Comparison of ENCODE assay signal across 8 cellular contexts in genomic region chr3:48301814-48302194, GRCh38. TPM values are rescaled to one million over a fixed set of nuclear protein-coding genes. Genes with fewer than 3 reads are reported as not detected.
DNase-seq lines count a peak whose midpoint lies in the region; ATAC-seq, FAIRE-seq and TF ChIP-seq lines count a peak whose summit lies in the region.

No MANE protein-coding gene starts in this region.

- H3K36me3 Mint-ChIP-seq in astrocyte (ENCODE audit: low read depth, unreplicated experiment): peaks cover 32% of the 10 kb centered on the region

- TF ChIP-seq CTCF in AG10803 (conservative IDR thresholded peaks at IDR 0.05; ENCODE audit: low read length): no peak
- TF ChIP-seq CTCF in astrocyte (IDR thresholded peaks at IDR 0.05; ENCODE audit: insufficient read depth, low read depth, low read length): no peak

- ATAC-seq in GM19023 (IDR thresholded peaks at IDR 0.05; ENCODE audit: unreplicated experiment): peak; percentile 2
- no peak for ATAC-seq in GM18861 (IDR thresholded peaks at IDR 0.05; ENCODE audit: unreplicated experiment)

- no peak for FAIRE-seq in astrocyte (lab: Jason Lieb, UNC)

- H3K27me3 ChIP-seq in astrocyte (ENCODE audit: insufficient read depth, low read length) (no peaks in the 10 kb centered on the region), iPS-18a (ENCODE audit: control insufficient read depth, insufficient read depth, low read length) (peaks cover 5% of the 10 kb centered on the region), skeletal muscle tissue (ENCODE audit: control insufficient read depth in 3 of 3, insufficient read depth in 3 of 3, low read length in 3 of 3) (no peaks in the 10 kb centered on the region)

- H3K27me3 Mint-ChIP-seq in astrocyte (ENCODE audit: low read depth, unreplicated experiment): peaks cover 2% of the 10 kb centered on the region

- peaks cover 9% of the 10 kb centered on the region for H3K4me1 ChIP-seq in astrocyte (ENCODE audit: insufficient read depth, low read length)
- no peaks in the 10 kb centered on the region for H3K4me1 ChIP-seq in iPS-18a (ENCODE audit: control insufficient read depth, low read depth, low read length)
- H3K4me1 ChIP-seq in skeletal muscle tissue (ENCODE audit: control insufficient read depth in 3 of 3, insufficient read depth in 3 of 3, low read length in 3 of 3): peaks cover 15 to 22% (median 17%) of the 10 kb centered on the region in 3 donors

- peaks cover 23% of the 10 kb centered on the region for H3K79me2 ChIP-seq in astrocyte (ENCODE audit: insufficient read depth, low read length)

- H4K20me1 ChIP-seq in astrocyte (ENCODE audit: insufficient read depth, low read length): no peaks in the 10 kb centered on the region

- peak overlapping the region; percentile 89 for H3K27ac ChIP-seq in astrocyte (ENCODE audit: low read depth, low read length)
- H3K27ac ChIP-seq in iPS-18a (ENCODE audit: low read length): peak overlapping the region; percentile 80
- peak overlapping the region; percentile 94 for H3K27ac ChIP-seq in skeletal muscle tissue (ENCODE audit: low read depth, low read length)

- peak overlapping the region; percentile 88 for H3K4me3 Mint-ChIP-seq in astrocyte (ENCODE audit: unreplicated experiment)

- H3K9me3 ChIP-seq in astrocyte (ENCODE audit: insufficient read depth, low read depth, low read length): peaks cover 2% of the 10 kb centered on the region
- H3K9me3 ChIP-seq in iPS-18a (ENCODE audit: control insufficient read depth, low read depth, low read length): no peaks in the 10 kb centered on the region
- no peaks in the 10 kb centered on the region for H3K9me3 ChIP-seq in skeletal muscle tissue (ENCODE audit: control insufficient read depth in 3 of 3, low read length in 3 of 3)

- H3K4me1 Mint-ChIP-seq in astrocyte (ENCODE audit: low read depth, unreplicated experiment): peaks cover 14% of the 10 kb centered on the region

- peak overlapping the region; percentile 92 for H3K9ac ChIP-seq in astrocyte (ENCODE audit: low read length)
- H3K9ac ChIP-seq in iPS-18a (ENCODE audit: low read length): peak overlapping the region; percentile 91
- H3K9ac ChIP-seq in skeletal muscle tissue (ENCODE audit: low read depth in 1 of 3, low read length in 3 of 3): peak overlapping the region; percentile 63 to 98 (median 93)

- peak overlapping the region; percentile 89 for H3K4me2 ChIP-seq in astrocyte (ENCODE audit: low read length)

- H3K9me3 Mint-ChIP-seq in astrocyte (ENCODE audit: unreplicated experiment): peaks cover 7% of the 10 kb centered on the region

- H3K4me3 ChIP-seq in AG10803 (ENCODE audit: low read length): peak overlapping the region; percentile 85
- peak overlapping the region; percentile 68 for H3K4me3 ChIP-seq in astrocyte (ENCODE audit: insufficient read depth, low read depth, low read length)
- peak overlapping the region; percentile 95 for H3K4me3 ChIP-seq in iPS-18a (ENCODE audit: low read length)
- H3K4me3 ChIP-seq in skeletal muscle tissue (ENCODE audit: low read length in 3 of 3): peak overlapping the region; percentile 73 to 94 (median 92)

- H3K27ac Mint-ChIP-seq in astrocyte (ENCODE audit: unreplicated experiment): peak overlapping the region; percentile 85

- H3K36me3 ChIP-seq in astrocyte (ENCODE audit: insufficient read depth, low read length): peaks cover 6% of the 10 kb centered on the region
- peaks cover 11% of the 10 kb centered on the region for H3K36me3 ChIP-seq in iPS-18a (ENCODE audit: control insufficient read depth, low read depth, low read length)
- H3K36me3 ChIP-seq in skeletal muscle tissue (ENCODE audit: control insufficient read depth in 3 of 3, insufficient read depth in 3 of 3, low read length in 3 of 3): peaks cover 6 to 16% (median 15%) of the 10 kb centered on the region in 3 donors

- peak overlapping the region; percentile 83 for H2AFZ ChIP-seq in astrocyte (ENCODE audit: low read depth, low read length)

- DNase-seq in AG10803 (ENCODE audit: low read depth) (peak; percentile 36), NCI-H1092 treated with DMSO at 0.1 percent for 48 hours (lab: John Stamatoyannopoulos, UW) (peak; percentile 3), astrocyte (ENCODE audit: low read depth) (peak; percentile 41), middle frontal gyrus (ENCODE audit: extremely low spot score, low spot score) (no peak)

RNA-seq across cellular contexts. Expression of gene NME6, which starts 0.6 kb away (rescaled TPM):
- total RNA-seq in astrocyte (23.3 and 25.0 TPM in 2 replicates), skeletal muscle tissue (18.8 TPM)

RNA-seq across cellular contexts. Expression of gene SPINK8, which starts 31.7 kb away (rescaled TPM):
- not detected in 2 replicates for total RNA-seq in astrocyte
- total RNA-seq in skeletal muscle tissue: not detected
